Comparison of ENCODE assay signal across 20 cellular contexts in the genomic region with DNA sequence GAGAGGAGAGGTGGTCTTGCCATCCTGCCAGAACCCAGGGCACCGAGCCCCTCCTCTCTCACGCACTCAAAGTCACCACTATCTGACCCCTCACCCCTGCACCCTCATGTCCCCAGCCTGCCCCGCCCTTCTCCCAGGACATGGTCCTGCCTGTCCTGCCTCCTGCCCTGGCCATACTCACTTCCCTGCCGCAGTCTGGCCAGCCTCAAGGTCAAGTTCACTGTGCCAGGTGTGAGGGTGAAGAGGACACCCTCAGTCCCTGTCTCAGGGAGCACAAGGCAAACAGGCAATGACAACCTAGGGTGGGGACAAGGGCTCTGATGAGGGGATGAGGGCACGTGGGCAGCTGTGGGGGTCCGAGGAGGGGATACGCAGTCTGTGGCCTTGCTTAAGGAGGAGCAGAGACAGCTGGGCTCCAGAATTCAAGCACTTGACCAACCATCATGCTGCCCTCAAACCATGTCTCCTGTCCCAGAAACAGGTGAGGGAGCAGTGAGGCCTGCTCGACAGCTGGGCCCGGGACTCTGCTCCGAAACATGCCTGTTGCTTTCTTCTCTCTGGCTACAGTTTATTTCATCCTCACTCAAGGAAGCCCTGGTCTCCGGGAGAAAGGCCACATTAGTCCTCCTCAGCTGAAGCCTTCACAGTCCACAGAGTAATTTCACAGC. TPM values are rescaled to one million over a fixed set of nuclear protein-coding genes. Genes with fewer than 3 reads are reported as not detected.
DNase-seq lines count a peak whose midpoint lies in the region; ATAC-seq and TF ChIP-seq lines count a peak whose summit lies in the region.
"Had no signal": no experiment of that assay in that cellular context is flagged by ENCODE, and none has a peak within 500 bp of the region (broad histone marks: within the 10 kb centered on the region; RNA-seq: fewer than 3 reads in every experiment).

No MANE protein-coding gene starts in this region.

- no peaks in the 10 kb centered on the region for H4K20me1 ChIP-seq in osteoblast (ENCODE audit: insufficient read depth, low read length)
- H4K20me1 ChIP-seq: BLaER1 had no signal

- H3K36me3 ChIP-seq in osteoblast (ENCODE audit: insufficient read depth, low read length), result no peaks in the 10 kb centered on the region
- H3K36me3 ChIP-seq: BLaER1, tibial artery had no signal

- H3K4me2 ChIP-seq in osteoblast (ENCODE audit: insufficient read depth, low read length), result no peak overlapping the region

- intact Hi-C loops in CD4-positive, alpha-beta T cell (cut with DNase I, micrococcal nuclease), result loop anchor here in 1 of 2 experiments (1.0 kb wide), 1 partner anchor 16 kb away; no protein-coding TSS in a partner anchor

- peaks cover 24% of the 10 kb centered on the region for H3K4me1 Mint-ChIP-seq in CD4-positive, alpha-beta T cell (ENCODE audit: low read depth)
- H3K4me1 Mint-ChIP-seq in effector memory CD8-positive, alpha-beta T cell (ENCODE audit: low read depth in 2 of 2), result peaks cover 38 to 39% of the 10 kb centered on the region in 2 donors
- H3K4me1 Mint-ChIP-seq in stimulated activated memory B cell treated with anti-CD40 and anti-IgM and Interleukin-4, amounts not matched to agents 10 μg/mL and 1 μg/mL and 100 μg/mL, for 72 hours, result peaks cover 29% of the 10 kb centered on the region

- POLR2A ChIA-PET in CD4-positive, alpha-beta T cell (lab: Charles Lee), result interaction anchor here (0.8 to 1.9 kb wide), 2 partner anchors 37 to 111 kb away, joined by 3 to 6 read pairs; a partner anchor contains a TSS

- ATAC-seq in CD4-positive, alpha-beta T cell (ENCODE audit: poor library complexity), result no peak
- no peak for ATAC-seq in effector memory CD8-positive, alpha-beta T cell (replicated peaks)
- ATAC-seq in stimulated activated memory B cell treated with anti-CD40 and anti-IgM and Interleukin-4, amounts not matched to agents 10 μg/mL and 1 μg/mL and 100 μg/mL, for 72 hours, result no peak
- ATAC-seq: activated CD8-positive, alpha-beta memory T cell treated with anti-CD3 and anti-CD28 coated beads, Interleukin-2, amount 10 ng/mL, durations not matched to agents 7 days and 5 days; naive thymus-derived CD4-positive, alpha-beta T cell had no signal

- in situ Hi-C loops in GM13976 (cut with MboI; ENCODE audit: low sequenced_read_pairs, unreplicated experiment), result no loop called here

- H3K27ac ChIP-seq in CD4-positive, alpha-beta T cell (ENCODE audit: low read depth, low read length), result no peak overlapping the region
- no peak overlapping the region for H3K27ac ChIP-seq in osteoblast (ENCODE audit: low read depth, low read length)
- H3K27ac ChIP-seq: BLaER1, psoas muscle, tibial artery had no signal

- H3K9me3 Mint-ChIP-seq in CD4-positive, alpha-beta T cell, result no peaks in the 10 kb centered on the region
- H3K9me3 Mint-ChIP-seq in effector memory CD8-positive, alpha-beta T cell, result no peaks in the 10 kb centered on the region
- no peaks in the 10 kb centered on the region for H3K9me3 Mint-ChIP-seq in stimulated activated memory B cell treated with anti-CD40 and anti-IgM and Interleukin-4, amounts not matched to agents 10 μg/mL and 1 μg/mL and 100 μg/mL, for 72 hours
- H3K9me3 Mint-ChIP-seq: naive thymus-derived CD4-positive, alpha-beta T cell had no signal

- no peaks in the 10 kb centered on the region for H3K79me2 ChIP-seq in osteoblast (ENCODE audit: insufficient read depth, low read length)

- H3K27ac Mint-ChIP-seq in CD4-positive, alpha-beta T cell, result peak overlapping the region; percentile 56
- peak overlapping the region; percentile 91 to 94 for H3K27ac Mint-ChIP-seq in effector memory CD8-positive, alpha-beta T cell
- H3K27ac Mint-ChIP-seq in stimulated activated memory B cell treated with anti-CD40 and anti-IgM and Interleukin-4, amounts not matched to agents 10 μg/mL and 1 μg/mL and 100 μg/mL, for 72 hours, result no peak overlapping the region
- H3K27ac Mint-ChIP-seq: activated CD8-positive, alpha-beta memory T cell treated with anti-CD3 and anti-CD28 coated beads, Interleukin-2, amount 10 ng/mL, durations not matched to agents 7 days and 5 days had no signal

- H3K4me3 ChIP-seq in osteoblast (ENCODE audit: insufficient read depth, low read length), result no peak overlapping the region
- H3K4me3 ChIP-seq: BLaER1, psoas muscle, tibial artery had no signal

- no peaks in the 10 kb centered on the region for H3K27me3 ChIP-seq in CD4-positive, alpha-beta T cell (ENCODE audit: control insufficient read depth, insufficient read depth, low read length)
- H3K27me3 ChIP-seq in osteoblast (ENCODE audit: insufficient read depth, low read length), result no peaks in the 10 kb centered on the region
- H3K27me3 ChIP-seq: BLaER1 had no signal

- H3K9me3 ChIP-seq in CD4-positive, alpha-beta T cell (ENCODE audit: control insufficient read depth, low read length), result no peaks in the 10 kb centered on the region
- H3K9me3 ChIP-seq in osteoblast (ENCODE audit: low read depth, low read length), result no peaks in the 10 kb centered on the region
- H3K9me3 ChIP-seq: BLaER1, psoas muscle, tibial artery had no signal

- peaks cover 6% of the 10 kb centered on the region for H3K27me3 Mint-ChIP-seq in CD4-positive, alpha-beta T cell
- peaks cover 0 to 9% of the 10 kb centered on the region in 2 donors for H3K27me3 Mint-ChIP-seq in effector memory CD8-positive, alpha-beta T cell
- H3K27me3 Mint-ChIP-seq in stimulated activated memory B cell treated with anti-CD40 and anti-IgM and Interleukin-4, amounts not matched to agents 10 μg/mL and 1 μg/mL and 100 μg/mL, for 72 hours, result peaks cover 57% of the 10 kb centered on the region

- no peaks in the 10 kb centered on the region for H3K36me3 Mint-ChIP-seq in CD4-positive, alpha-beta T cell (ENCODE audit: low read depth)
- peaks cover 12% of the 10 kb centered on the region for H3K36me3 Mint-ChIP-seq in effector memory CD8-positive, alpha-beta T cell (ENCODE audit: insufficient read depth)
- no peaks in the 10 kb centered on the region for H3K36me3 Mint-ChIP-seq in stimulated activated memory B cell treated with anti-CD40 and anti-IgM and Interleukin-4, amounts not matched to agents 10 μg/mL and 1 μg/mL and 100 μg/mL, for 72 hours
- H3K36me3 Mint-ChIP-seq: activated CD8-positive, alpha-beta memory T cell treated with anti-CD3 and anti-CD28 coated beads, Interleukin-2, amount 10 ng/mL, durations not matched to agents 7 days and 5 days; naive thymus-derived CD4-positive, alpha-beta T cell had no signal

- no peak overlapping the region for H3K4me3 Mint-ChIP-seq in CD4-positive, alpha-beta T cell
- H3K4me3 Mint-ChIP-seq in effector memory CD8-positive, alpha-beta T cell, result peak overlapping the region; percentile 20 to 72
- H3K4me3 Mint-ChIP-seq in stimulated activated memory B cell treated with anti-CD40 and anti-IgM and Interleukin-4, amounts not matched to agents 10 μg/mL and 1 μg/mL and 100 μg/mL, for 72 hours, result no peak overlapping the region
- H3K4me3 Mint-ChIP-seq: activated CD8-positive, alpha-beta memory T cell treated with anti-CD3 and anti-CD28 coated beads, Interleukin-2, amount 10 ng/mL, durations not matched to agents 7 days and 5 days had no signal

- TF ChIP-seq CTCF in CD4-positive, alpha-beta T cell (IDR thresholded peaks at IDR 0.05), result no peak
- TF ChIP-seq CTCF in GM13976 (IDR thresholded peaks at IDR 0.05; ENCODE audit: borderline replicate concordance, control extremely low read depth, extremely low read depth, insufficient read depth, missing control alignments) (no peak), osteoblast (IDR thresholded peaks at IDR 0.05; ENCODE audit: extremely low read depth, low read depth, low read length) (no peak)

- DNase-seq in CD4-positive, alpha-beta T cell, result no peak
- DNase-seq in GM13976 (ENCODE audit: low spot score) (peak; percentile 8), osteoblast (ENCODE audit: insufficient read length, low spot score, missing footprints) (peak; percentile 29), NCI-H510A (lab: John Stamatoyannopoulos, UW) (no peak), SK-N-DZ (ENCODE audit: low spot score) (no peak)
- DNase-seq in effector memory CD8-positive, alpha-beta T cell, result no peak
- DNase-seq: activated CD8-positive, alpha-beta memory T cell treated with anti-CD3 and anti-CD28 coated beads, Interleukin-2, amount 10 ng/mL, durations not matched to agents 7 days and 5 days; activated gamma-delta T cell treated with Interleukin-2 at 50 U/mL for 16 hours; cortex of kidney; DMS79 treated with DMSO at 0.1 percent for 48 hours; H7; naive thymus-derived CD4-positive, alpha-beta T cell; NCI-H1436 treated with DMSO at 0.1 percent for 48 hours; NCI-H226; NK-92 treated with Interleukin-12 subunit alpha and Interleukin-12 subunit beta, amount 100 ng/mL, for 24 hours; psoas muscle; SW 1271 had no signal

- CTCF ChIA-PET in CD4-positive, alpha-beta T cell (lab: Charles Lee), result interaction anchor here (1.2 kb wide), 1 partner anchor 7 kb away, joined by 5 read pairs; no protein-coding TSS in a partner anchor

- no peak overlapping the region for H2AFZ ChIP-seq in osteoblast (ENCODE audit: low read length)

- H3K4me1 ChIP-seq in osteoblast (ENCODE audit: insufficient read depth, low read length), result peaks cover 7% of the 10 kb centered on the region
- H3K4me1 ChIP-seq: psoas muscle had no signal

RNA-seq across cellular contexts. Expression of a gene that starts 36.6 kb away (rescaled TPM):
- total RNA-seq in CD4-positive, alpha-beta T cell, result under 1 TPM; 0.45 to 0.69 TPM
- total RNA-seq in osteoblast, result under 0.01 TPM in 1 of 2 replicates, not detected in the other
- polyA plus RNA-seq in SK-N-DZ (2014; cell fraction: cytosol; rRNA removed), result 0.20 and 0.42 TPM in 2 replicates
- 0.28 and 0.76 TPM in 2 replicates for polyA plus RNA-seq in SK-N-DZ (2014; cell fraction: nucleus; rRNA removed)

RNA-seq across cellular contexts. Expression of a gene that starts 55.7 kb away (rescaled TPM):
- total RNA-seq in CD4-positive, alpha-beta T cell, result 10 to 100 TPM; 48.6 to 49.1 TPM
- 12.7 and 14.5 TPM in 2 replicates for total RNA-seq in osteoblast
- polyA plus RNA-seq in SK-N-DZ (2014; cell fraction: cytosol; rRNA removed), result 0.37 and 1.7 TPM in 2 replicates
- polyA plus RNA-seq in SK-N-DZ (2014; cell fraction: nucleus; rRNA removed), result 1.9 and 11.7 TPM in 2 replicates

Comparison
In these comparisons a context has a peak if more than half of its experiments do, and no peak if none do; other contexts are left out.
1. DNase-seq: peak in GM13976 (single experiment) and osteoblast (single experiment); none in CD4-positive, alpha-beta T cell (0 of 10), effector memory CD8-positive, alpha-beta T cell (0 of 3), NCI-H510A (single experiment) and SK-N-DZ (single experiment).
2. H3K4me3 Mint-ChIP-seq: peak in effector memory CD8-positive, alpha-beta T cell (2 of 2); none in CD4-positive, alpha-beta T cell (single experiment) and stimulated activated memory B cell treated with anti-CD40 and anti-IgM and Interleukin-4, amounts not matched to agents 10 μg/mL and 1 μg/mL and 100 μg/mL, for 72 hours (single experiment).